ENCODE assay signal across 9 cellular contexts in genomic region chr1:218498061-218498938, GRCh38.
DNase-seq lines count a peak whose midpoint lies in the region; ATAC-seq, FAIRE-seq and TF ChIP-seq lines count a peak whose summit lies in the region.
"Had no signal": no experiment of that assay in that cellular context is flagged by ENCODE, and none has a peak within 500 bp of the region (broad histone marks: within the 10 kb centered on the region; RNA-seq: fewer than 3 reads in every experiment).

No MANE protein-coding gene starts in this region.

- TF ChIP-seq POLR2A in K562 (conservative IDR thresholded peaks at IDR 0.05) = no peak

- H4K20me1 ChIP-seq in K562 (replicated peaks; ENCODE audit: control insufficient read depth, insufficient read depth, low read length) = no peaks in the 10 kb centered on the region
- no peaks in the 10 kb centered on the region for H4K20me1 ChIP-seq in keratinocyte (ENCODE audit: control insufficient read depth, extremely low read depth, insufficient read depth, low read length)

- DNase-seq in HS-5 (ENCODE audit: low read depth) (peak; percentile 54), K562 (ENCODE audit: extremely low read depth in 1 of 4, low spot score in 3 of 4) (no peak), keratinocyte (ENCODE audit: low read depth, low spot score) (no peak), tibial artery (no peak), BE2C (no peak), DMS153 treated with DMSO at 0.1 percent for 48 hours (lab: John Stamatoyannopoulos, UW; ENCODE audit: unreplicated experiment) (no peak), GM20000 (ENCODE audit: low spot score) (no peak), Kasumi-1 (lab: John Stamatoyannopoulos, UW) (no peak)
- DNase-seq: NCI-H2171 had no signal

- peaks cover 0 to 4% of the 10 kb centered on the region in 2 experiments; a peak in 1 of 5 replicates for H3K27me3 ChIP-seq in K562 (ENCODE audit: control insufficient read depth in 2 of 2, insufficient read depth in 2 of 2, low read length in 2 of 2)
- no peaks in the 10 kb centered on the region for H3K27me3 ChIP-seq in keratinocyte (ENCODE audit: control insufficient read depth, extremely low read depth, insufficient read depth, low read length)
- H3K27me3 ChIP-seq in tibial artery = no peaks in the 10 kb centered on the region
- H3K27me3 ChIP-seq in BE2C = 0 out of 2 replicates have a peak, but pooled peaks cover 2% of the 10 kb centered on the region

- H3K9me1 ChIP-seq in K562 (ENCODE audit: control insufficient read depth, insufficient read depth, low read length) (no peaks in the 10 kb centered on the region), keratinocyte (ENCODE audit: control insufficient read depth, extremely low read depth, insufficient read depth, low read length) (no peaks in the 10 kb centered on the region)

- no peak for ATAC-seq in K562

- H3K9ac ChIP-seq in K562 (ENCODE audit: insufficient read depth in 1 of 2, low read depth in 2 of 2, low read length in 2 of 2) (no peak overlapping the region), keratinocyte (ENCODE audit: control insufficient read depth, extremely low read depth, insufficient read depth, low read length) (peak overlapping the region; percentile 68)

- no peaks in the 10 kb centered on the region for H3K79me2 ChIP-seq in K562 (ENCODE audit: control insufficient read depth, insufficient read depth, low read length)
- no peaks in the 10 kb centered on the region for H3K79me2 ChIP-seq in keratinocyte (ENCODE audit: control insufficient read depth, insufficient read depth, low read length)

- H3K27ac ChIP-seq in K562 (ENCODE audit: extremely low read depth, low read depth, low read length) = no peak overlapping the region
- H3K27ac ChIP-seq in keratinocyte (ENCODE audit: control insufficient read depth, insufficient read depth, low read length) = peak overlapping the region; percentile 82
- peak overlapping the region; percentile 58 to 79 for H3K27ac ChIP-seq in tibial artery

- intact Hi-C loops in K562 (cut with micrococcal nuclease) (no loop called here), tibial artery (cut with DNase I; ENCODE audit: low total_unique reads) (no loop called here)

- in situ Hi-C loops in K562 (cut with MboI) = no loop called here

- POLR2A ChIA-PET in K562 (lab: Yijun Ruan, JAX) = interaction anchor here (1.0 kb wide), 1 partner anchor 257 kb away, joined by 3 read pairs; no protein-coding TSS in a partner anchor

- no peak for TF ChIP-seq CTCF in K562 (IDR thresholded peaks at IDR 0.05 in 2 of 3, conservative IDR thresholded peaks at IDR 0.05 in 1 of 3; ENCODE audit: insufficient read depth in 2 of 3, low read depth in 1 of 3, low read length in 3 of 3)
- no peak for TF ChIP-seq CTCF in keratinocyte (optimal IDR thresholded peaks at IDR 0.05 in 1 of 3, IDR thresholded peaks at IDR 0.05 in 1 of 3, conservative IDR thresholded peaks at IDR 0.05 in 1 of 3; ENCODE audit: extremely low read depth in 1 of 3, insufficient read depth in 2 of 3, low read length in 3 of 3)
- TF ChIP-seq CTCF in tibial artery (IDR thresholded peaks at IDR 0.05) = no peak
- no peak for TF ChIP-seq CTCF in BE2C (IDR thresholded peaks at IDR 0.05; ENCODE audit: low read depth, low read length)
- TF ChIP-seq CTCF in GM20000 (IDR thresholded peaks at IDR 0.05; ENCODE audit: extremely low read depth, missing control alignments) = no peak

- H2AFZ ChIP-seq in K562 (ENCODE audit: low read depth, low read length) (no peak overlapping the region), keratinocyte (ENCODE audit: control insufficient read depth, low read length) (peak overlapping the region; percentile 71)

- no peaks in the 10 kb centered on the region for H3K4me1 ChIP-seq in K562 (replicated peaks in 1 of 2; ENCODE audit: control insufficient read depth in 2 of 2, insufficient read depth in 2 of 2, low read length in 2 of 2)
- peaks cover 40% of the 10 kb centered on the region for H3K4me1 ChIP-seq in keratinocyte (ENCODE audit: control insufficient read depth, extremely low read depth, insufficient read depth, low read length)
- H3K4me1 ChIP-seq in tibial artery = peaks cover 0 to 71% (median 25%) of the 10 kb centered on the region in 4 donors
- no peaks in the 10 kb centered on the region for H3K4me1 ChIP-seq in BE2C

- FAIRE-seq in K562 (lab: Jason Lieb, UNC) (peak; percentile 19), keratinocyte (lab: Jason Lieb, UNC) (peak; percentile 36)

- dilution Hi-C loops in keratinocyte (cut with MboI; ENCODE audit: extremely low pct_ligation_motif_present, low sequenced_read_pairs) = no loop called here

- no TSS peak for BruUV-seq in K562 (replicated peaks; lab: Mats Ljungman, UMichigan)

- 0% methylated on average over 8 of the region's 8 CpGs for WGBS in K562 (ENCODE audit: insufficient coverage, low coverage, missing lambda C conversion rate)

- H3K9me3 ChIP-seq in K562 (replicated peaks; ENCODE audit: control insufficient read depth, insufficient read depth, low read depth, low read length) = no peaks in the 10 kb centered on the region
- H3K9me3 ChIP-seq in keratinocyte (ENCODE audit: control insufficient read depth, low read depth, low read length) = no peaks in the 10 kb centered on the region
- no peaks in the 10 kb centered on the region for H3K9me3 ChIP-seq in tibial artery
- H3K9me3 ChIP-seq in BE2C = no peaks in the 10 kb centered on the region

- CTCF ChIA-PET in K562 (lab: Yijun Ruan, JAX; ENCODE audit: low intra/inter-chr PET ratio) = no interaction called here

- H3K36me3 ChIP-seq in K562 (ENCODE audit: control insufficient read depth, insufficient read depth, low read length) (no peaks in the 10 kb centered on the region), keratinocyte (ENCODE audit: control insufficient read depth in 2 of 2, extremely low read depth in 1 of 2, insufficient read depth in 2 of 2, low read length in 2 of 2) (no peaks in the 10 kb centered on the region), tibial artery (no peaks in the 10 kb centered on the region), BE2C (no peaks in the 10 kb centered on the region)

- TF ChIP-seq RAD21 in K562 (CRISPR knock-in tag; conservative IDR thresholded peaks at IDR 0.05 in 1 of 2, IDR thresholded peaks at IDR 0.05 in 1 of 2) = no peak

- TF ChIP-seq EP300 in K562 (IDR thresholded peaks at IDR 0.05; ENCODE audit: low read length) = no peak

- H3K4me2 ChIP-seq in K562 (ENCODE audit: insufficient read depth, low read length) (no peak overlapping the region), keratinocyte (ENCODE audit: control insufficient read depth, extremely low read depth, insufficient read depth, low read depth, low read length) (peak overlapping the region; percentile 89)

- no peak overlapping the region for H3K4me3 ChIP-seq in K562
- peak overlapping the region in 2 of 3 experiments; percentile 53 to 56 for H3K4me3 ChIP-seq in keratinocyte (ENCODE audit: control insufficient read depth in 2 of 3, extremely low read depth in 1 of 3, insufficient read depth in 2 of 3, low read depth in 1 of 3, low read length in 3 of 3)
- H3K4me3 ChIP-seq in tibial artery = peak overlapping the region; percentile 41 to 43
- no peak overlapping the region for H3K4me3 ChIP-seq in BE2C (ENCODE audit: low read depth, low read length)

TF ChIP-seq in K562, 482 proteins besides CTCF, POLR2A, EP300 and RAD21:
- TF ChIP-seq HMG20B (CRISPR knock-in tag; IDR thresholded peaks at IDR 0.05) (no peak), ZNF668 (CRISPR knock-in tag; IDR thresholded peaks at IDR 0.05) (no peak), GABPA (tag; conservative IDR thresholded peaks at IDR 0.05; ENCODE audit: low read depth) (no peak), FOXK2 (conservative IDR thresholded peaks at IDR 0.05 in 1 of 2, IDR thresholded peaks at IDR 0.05 in 1 of 2; ENCODE audit: low read depth in 2 of 2) (no peak), SIX5 (IDR thresholded peaks at IDR 0.05; ENCODE audit: borderline replicate concordance in 1 of 2, insufficient read depth in 1 of 2, low read depth in 1 of 2, low read length in 2 of 2) (no peak), POU5F1 (IDR thresholded peaks at IDR 0.05; ENCODE audit: borderline replicate concordance, low read depth, low read length, partially characterized antibody) (no peak), EWSR1 (IDR thresholded peaks at IDR 0.05; ENCODE audit: borderline replicate concordance, low read depth, partially characterized antibody) (no peak), ZNF311 (CRISPR knock-in tag; IDR thresholded peaks at IDR 0.05) (no peak), SETDB1 (IDR thresholded peaks at IDR 0.05; ENCODE audit: low read length) (no peak), HBP1 (CRISPR knock-in tag; IDR thresholded peaks at IDR 0.05) (no peak), CCNT2 (IDR thresholded peaks at IDR 0.05; ENCODE audit: borderline replicate concordance, extremely low read depth, insufficient read length, low read depth, low read length) (no peak), MEF2D (tag; conservative IDR thresholded peaks at IDR 0.05; ENCODE audit: low read depth) (no peak), ZNF551 (CRISPR knock-in tag; IDR thresholded peaks at IDR 0.05) (no peak), KAT7 (CRISPR knock-in tag; IDR thresholded peaks at IDR 0.05; ENCODE audit: borderline replicate concordance) (no peak), ARID1B (IDR thresholded peaks at IDR 0.05) (no peak)

Comparison
In these comparisons a context has a peak if more than half of its experiments do, and no peak if none do; other contexts are left out.
1. H3K4me3 ChIP-seq: peak in keratinocyte (2 of 3) and tibial artery (2 of 2); none in K562 (single experiment) and BE2C (single experiment).